In genomic region chr12:49967777-49968250, GRCh38 we compare ENCODE assay signal across 1 cellular context.
TF ChIP-seq lines count a peak whose summit lies in the region.

No MANE protein-coding gene starts in this region.

TF ChIP-seq in HepG2, 621 proteins besides CTCF, POLR2A, EP300 and RAD21 (continues in another document):
- TF ChIP-seq, protein P1, sequence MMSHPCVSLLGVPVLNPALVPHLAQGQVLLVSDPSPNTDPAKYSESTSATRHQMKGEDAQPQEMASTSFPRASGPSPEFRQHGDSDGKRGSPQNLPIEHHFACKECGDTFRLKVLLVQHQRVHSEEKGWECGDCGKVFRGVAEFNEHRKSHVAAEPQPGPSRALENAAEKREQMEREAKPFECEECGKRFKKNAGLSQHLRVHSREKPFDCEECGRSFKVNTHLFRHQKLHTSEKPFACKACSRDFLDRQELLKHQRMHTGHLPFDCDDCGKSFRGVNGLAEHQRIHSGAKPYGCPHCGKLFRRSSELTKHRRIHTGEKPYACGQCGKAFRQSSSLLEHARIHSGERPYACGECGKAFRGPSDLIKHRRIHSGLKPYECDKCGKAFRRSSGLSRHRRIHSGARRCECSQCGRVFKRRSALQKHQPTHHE (CRISPR knock-in tag; IDR thresholded peaks at IDR 0.05; ENCODE audit: borderline replicate concordance), result 0 out of 2 replicates have a peak, but pooled peaks have one; percentile 4
- no peak for TF ChIP-seq PCBP2 (optimal IDR thresholded peaks at IDR 0.05; ENCODE audit: low read depth, low read length, poor library complexity, severe bottlenecking)
- TF ChIP-seq, protein P2, sequence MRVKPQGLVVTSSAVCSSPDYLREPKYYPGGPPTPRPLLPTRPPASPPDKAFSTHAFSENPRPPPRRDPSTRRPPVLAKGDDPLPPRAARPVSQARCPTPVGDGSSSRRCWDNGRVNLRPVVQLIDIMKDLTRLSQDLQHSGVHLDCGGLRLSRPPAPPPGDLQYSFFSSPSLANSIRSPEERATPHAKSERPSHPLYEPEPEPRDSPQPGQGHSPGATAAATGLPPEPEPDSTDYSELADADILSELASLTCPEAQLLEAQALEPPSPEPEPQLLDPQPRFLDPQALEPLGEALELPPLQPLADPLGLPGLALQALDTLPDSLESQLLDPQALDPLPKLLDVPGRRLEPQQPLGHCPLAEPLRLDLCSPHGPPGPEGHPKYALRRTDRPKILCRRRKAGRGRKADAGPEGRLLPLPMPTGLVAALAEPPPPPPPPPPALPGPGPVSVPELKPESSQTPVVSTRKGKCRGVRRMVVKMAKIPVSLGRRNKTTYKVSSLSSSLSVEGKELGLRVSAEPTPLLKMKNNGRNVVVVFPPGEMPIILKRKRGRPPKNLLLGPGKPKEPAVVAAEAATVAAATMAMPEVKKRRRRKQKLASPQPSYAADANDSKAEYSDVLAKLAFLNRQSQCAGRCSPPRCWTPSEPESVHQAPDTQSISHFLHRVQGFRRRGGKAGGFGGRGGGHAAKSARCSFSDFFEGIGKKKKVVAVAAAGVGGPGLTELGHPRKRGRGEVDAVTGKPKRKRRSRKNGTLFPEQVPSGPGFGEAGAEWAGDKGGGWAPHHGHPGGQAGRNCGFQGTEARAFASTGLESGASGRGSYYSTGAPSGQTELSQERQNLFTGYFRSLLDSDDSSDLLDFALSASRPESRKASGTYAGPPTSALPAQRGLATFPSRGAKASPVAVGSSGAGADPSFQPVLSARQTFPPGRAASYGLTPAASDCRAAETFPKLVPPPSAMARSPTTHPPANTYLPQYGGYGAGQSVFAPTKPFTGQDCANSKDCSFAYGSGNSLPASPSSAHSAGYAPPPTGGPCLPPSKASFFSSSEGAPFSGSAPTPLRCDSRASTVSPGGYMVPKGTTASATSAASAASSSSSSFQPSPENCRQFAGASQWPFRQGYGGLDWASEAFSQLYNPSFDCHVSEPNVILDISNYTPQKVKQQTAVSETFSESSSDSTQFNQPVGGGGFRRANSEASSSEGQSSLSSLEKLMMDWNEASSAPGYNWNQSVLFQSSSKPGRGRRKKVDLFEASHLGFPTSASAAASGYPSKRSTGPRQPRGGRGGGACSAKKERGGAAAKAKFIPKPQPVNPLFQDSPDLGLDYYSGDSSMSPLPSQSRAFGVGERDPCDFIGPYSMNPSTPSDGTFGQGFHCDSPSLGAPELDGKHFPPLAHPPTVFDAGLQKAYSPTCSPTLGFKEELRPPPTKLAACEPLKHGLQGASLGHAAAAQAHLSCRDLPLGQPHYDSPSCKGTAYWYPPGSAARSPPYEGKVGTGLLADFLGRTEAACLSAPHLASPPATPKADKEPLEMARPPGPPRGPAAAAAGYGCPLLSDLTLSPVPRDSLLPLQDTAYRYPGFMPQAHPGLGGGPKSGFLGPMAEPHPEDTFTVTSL (CRISPR knock-in tag; IDR thresholded peaks at IDR 0.05; ENCODE audit: borderline replicate concordance), result no peak
- TF ChIP-seq CBX1 (IDR thresholded peaks at IDR 0.05; ENCODE audit: low read depth), result no peak
- no peak for TF ChIP-seq TAF1 (CRISPR knock-in tag; IDR thresholded peaks at IDR 0.05)
- 0 out of 2 replicates have a peak, but pooled peaks have one; percentile 8 for TF ChIP-seq RXRA (CRISPR knock-in tag; IDR thresholded peaks at IDR 0.05)
- TF ChIP-seq RAD51 (IDR thresholded peaks at IDR 0.05; ENCODE audit: borderline replicate concordance), result no peak
- no peak for TF ChIP-seq SSRP1 (CRISPR knock-in tag; IDR thresholded peaks at IDR 0.05)
- TF ChIP-seq, protein P3, sequence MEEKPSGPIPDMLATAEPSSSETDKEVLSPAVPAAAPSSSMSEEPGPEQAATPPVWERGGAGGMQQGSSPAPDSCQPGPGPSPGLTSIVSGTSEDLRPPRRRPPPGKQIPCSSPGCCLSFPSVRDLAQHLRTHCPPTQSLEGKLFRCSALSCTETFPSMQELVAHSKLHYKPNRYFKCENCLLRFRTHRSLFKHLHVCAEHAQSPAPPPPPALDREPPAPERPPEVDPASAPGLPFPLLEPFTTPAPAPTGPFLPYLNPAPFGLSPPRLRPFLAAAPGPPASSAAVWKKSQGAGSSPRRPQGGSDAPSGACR (CRISPR knock-in tag; IDR thresholded peaks at IDR 0.05), result no peak
- TF ChIP-seq, protein P4, sequence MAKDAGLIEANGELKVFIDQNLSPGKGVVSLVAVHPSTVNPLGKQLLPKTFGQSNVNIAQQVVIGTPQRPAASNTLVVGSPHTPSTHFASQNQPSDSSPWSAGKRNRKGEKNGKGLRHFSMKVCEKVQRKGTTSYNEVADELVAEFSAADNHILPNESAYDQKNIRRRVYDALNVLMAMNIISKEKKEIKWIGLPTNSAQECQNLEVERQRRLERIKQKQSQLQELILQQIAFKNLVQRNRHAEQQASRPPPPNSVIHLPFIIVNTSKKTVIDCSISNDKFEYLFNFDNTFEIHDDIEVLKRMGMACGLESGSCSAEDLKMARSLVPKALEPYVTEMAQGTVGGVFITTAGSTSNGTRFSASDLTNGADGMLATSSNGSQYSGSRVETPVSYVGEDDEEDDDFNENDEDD (CRISPR knock-in tag; IDR thresholded peaks at IDR 0.05; ENCODE audit: borderline replicate concordance), result no peak
- TF ChIP-seq, protein P5, sequence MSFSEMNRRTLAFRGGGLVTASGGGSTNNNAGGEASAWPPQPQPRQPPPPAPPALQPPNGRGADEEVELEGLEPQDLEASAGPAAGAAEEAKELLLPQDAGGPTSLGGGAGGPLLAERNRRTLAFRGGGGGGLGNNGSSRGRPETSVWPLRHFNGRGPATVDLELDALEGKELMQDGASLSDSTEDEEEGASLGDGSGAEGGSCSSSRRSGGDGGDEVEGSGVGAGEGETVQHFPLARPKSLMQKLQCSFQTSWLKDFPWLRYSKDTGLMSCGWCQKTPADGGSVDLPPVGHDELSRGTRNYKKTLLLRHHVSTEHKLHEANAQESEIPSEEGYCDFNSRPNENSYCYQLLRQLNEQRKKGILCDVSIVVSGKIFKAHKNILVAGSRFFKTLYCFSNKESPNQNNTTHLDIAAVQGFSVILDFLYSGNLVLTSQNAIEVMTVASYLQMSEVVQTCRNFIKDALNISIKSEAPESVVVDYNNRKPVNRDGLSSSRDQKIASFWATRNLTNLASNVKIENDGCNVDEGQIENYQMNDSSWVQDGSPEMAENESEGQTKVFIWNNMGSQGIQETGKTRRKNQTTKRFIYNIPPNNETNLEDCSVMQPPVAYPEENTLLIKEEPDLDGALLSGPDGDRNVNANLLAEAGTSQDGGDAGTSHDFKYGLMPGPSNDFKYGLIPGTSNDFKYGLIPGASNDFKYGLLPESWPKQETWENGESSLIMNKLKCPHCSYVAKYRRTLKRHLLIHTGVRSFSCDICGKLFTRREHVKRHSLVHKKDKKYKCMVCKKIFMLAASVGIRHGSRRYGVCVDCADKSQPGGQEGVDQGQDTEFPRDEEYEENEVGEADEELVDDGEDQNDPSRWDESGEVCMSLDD (CRISPR knock-in tag; IDR thresholded peaks at IDR 0.05; ENCODE audit: borderline replicate concordance), result no peak
- TF ChIP-seq, protein P6, sequence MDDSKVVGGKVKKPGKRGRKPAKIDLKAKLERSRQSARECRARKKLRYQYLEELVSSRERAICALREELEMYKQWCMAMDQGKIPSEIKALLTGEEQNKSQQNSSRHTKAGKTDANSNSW (CRISPR knock-in tag; IDR thresholded peaks at IDR 0.05; ENCODE audit: borderline replicate concordance), result 0 out of 2 replicates have a peak, but pooled peaks have one; percentile 16
- no peak for TF ChIP-seq ZBTB1 (CRISPR knock-in tag; IDR thresholded peaks at IDR 0.05; ENCODE audit: borderline replicate concordance)
- TF ChIP-seq ZNF263 (CRISPR knock-in tag; IDR thresholded peaks at IDR 0.05), result peak; percentile 73; the same call in 1 of the 2 replicates
- TF ChIP-seq GABPB1 (CRISPR knock-in tag; IDR thresholded peaks at IDR 0.05), result peak; percentile 3; the same call in 1 of the 2 replicates
- TF ChIP-seq ZNF441 (CRISPR knock-in tag; IDR thresholded peaks at IDR 0.05; ENCODE audit: borderline replicate concordance), result no peak
- TF ChIP-seq, protein P7, sequence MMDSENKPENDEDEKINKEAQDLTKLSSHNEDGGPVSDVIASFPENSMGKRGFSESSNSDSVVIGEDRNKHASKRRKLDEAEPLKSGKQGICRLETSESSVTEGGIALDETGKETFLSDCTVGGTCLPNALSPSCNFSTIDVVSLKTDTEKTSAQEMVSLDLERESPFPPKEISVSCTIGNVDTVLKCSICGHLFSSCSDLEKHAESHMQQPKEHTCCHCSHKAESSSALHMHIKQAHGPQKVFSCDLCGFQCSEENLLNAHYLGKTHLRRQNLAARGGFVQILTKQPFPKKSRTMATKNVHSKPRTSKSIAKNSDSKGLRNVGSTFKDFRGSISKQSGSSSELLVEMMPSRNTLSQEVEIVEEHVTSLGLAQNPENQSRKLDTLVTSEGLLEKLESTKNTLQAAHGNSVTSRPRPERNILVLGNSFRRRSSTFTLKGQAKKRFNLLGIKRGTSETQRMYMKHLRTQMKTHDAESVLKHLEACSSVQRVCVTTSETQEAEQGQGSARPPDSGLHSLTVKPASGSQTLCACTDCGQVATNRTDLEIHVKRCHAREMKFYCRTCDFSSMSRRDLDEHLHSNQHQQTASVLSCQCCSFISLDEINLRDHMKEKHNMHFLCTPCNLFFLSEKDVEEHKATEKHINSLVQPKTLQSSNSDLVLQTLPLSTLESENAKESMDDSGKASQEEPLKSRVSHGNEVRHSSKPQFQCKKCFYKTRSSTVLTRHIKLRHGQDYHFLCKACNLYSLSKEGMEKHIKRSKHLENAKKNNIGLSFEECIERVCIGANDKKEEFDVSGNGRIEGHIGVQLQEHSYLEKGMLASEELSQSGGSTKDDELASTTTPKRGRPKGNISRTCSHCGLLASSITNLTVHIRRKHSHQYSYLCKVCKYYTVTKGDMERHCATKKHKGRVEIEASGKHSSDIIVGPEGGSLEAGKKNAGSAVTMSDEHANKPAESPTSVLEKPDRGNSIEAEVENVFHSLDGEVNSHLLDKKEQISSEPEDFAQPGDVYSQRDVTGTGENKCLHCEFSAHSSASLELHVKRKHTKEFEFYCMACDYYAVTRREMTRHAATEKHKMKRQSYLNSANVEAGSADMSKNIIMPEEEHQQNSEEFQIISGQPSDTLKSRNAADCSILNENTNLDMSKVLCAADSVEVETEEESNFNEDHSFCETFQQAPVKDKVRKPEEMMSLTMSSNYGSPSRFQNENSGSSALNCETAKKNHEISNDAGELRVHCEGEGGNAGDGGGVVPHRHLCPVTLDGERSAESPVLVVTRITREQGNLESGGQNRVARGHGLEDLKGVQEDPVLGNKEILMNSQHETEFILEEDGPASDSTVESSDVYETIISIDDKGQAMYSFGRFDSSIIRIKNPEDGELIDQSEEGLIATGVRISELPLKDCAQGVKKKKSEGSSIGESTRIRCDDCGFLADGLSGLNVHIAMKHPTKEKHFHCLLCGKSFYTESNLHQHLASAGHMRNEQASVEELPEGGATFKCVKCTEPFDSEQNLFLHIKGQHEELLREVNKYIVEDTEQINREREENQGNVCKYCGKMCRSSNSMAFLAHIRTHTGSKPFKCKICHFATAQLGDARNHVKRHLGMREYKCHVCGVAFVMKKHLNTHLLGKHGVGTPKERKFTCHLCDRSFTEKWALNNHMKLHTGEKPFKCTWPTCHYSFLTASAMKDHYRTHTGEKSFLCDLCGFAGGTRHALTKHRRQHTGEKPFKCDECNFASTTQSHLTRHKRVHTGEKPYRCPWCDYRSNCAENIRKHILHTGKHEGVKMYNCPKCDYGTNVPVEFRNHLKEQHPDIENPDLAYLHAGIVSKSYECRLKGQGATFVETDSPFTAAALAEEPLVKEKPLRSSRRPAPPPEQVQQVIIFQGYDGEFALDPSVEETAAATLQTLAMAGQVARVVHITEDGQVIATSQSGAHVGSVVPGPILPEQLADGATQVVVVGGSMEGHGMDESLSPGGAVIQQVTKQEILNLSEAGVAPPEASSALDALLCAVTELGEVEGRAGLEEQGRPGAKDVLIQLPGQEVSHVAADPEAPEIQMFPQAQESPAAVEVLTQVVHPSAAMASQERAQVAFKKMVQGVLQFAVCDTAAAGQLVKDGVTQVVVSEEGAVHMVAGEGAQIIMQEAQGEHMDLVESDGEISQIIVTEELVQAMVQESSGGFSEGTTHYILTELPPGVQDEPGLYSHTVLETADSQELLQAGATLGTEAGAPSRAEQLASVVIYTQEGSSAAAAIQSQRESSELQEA (CRISPR knock-in tag; IDR thresholded peaks at IDR 0.05; ENCODE audit: not compliant biosample characterization), result no peak
- no peak for TF ChIP-seq ZBED4 (CRISPR knock-in tag; IDR thresholded peaks at IDR 0.05; ENCODE audit: borderline replicate concordance)
- no peak for TF ChIP-seq KLF16 (CRISPR knock-in tag; IDR thresholded peaks at IDR 0.05)
- no peak for TF ChIP-seq KLF12 (CRISPR knock-in tag; IDR thresholded peaks at IDR 0.05; ENCODE audit: borderline replicate concordance)
- TF ChIP-seq ZNF282 (IDR thresholded peaks at IDR 0.05; ENCODE audit: partially characterized antibody), result no peak
- TF ChIP-seq ZNF205 (CRISPR knock-in tag; IDR thresholded peaks at IDR 0.05), result no peak
